In the genomic region with DNA sequence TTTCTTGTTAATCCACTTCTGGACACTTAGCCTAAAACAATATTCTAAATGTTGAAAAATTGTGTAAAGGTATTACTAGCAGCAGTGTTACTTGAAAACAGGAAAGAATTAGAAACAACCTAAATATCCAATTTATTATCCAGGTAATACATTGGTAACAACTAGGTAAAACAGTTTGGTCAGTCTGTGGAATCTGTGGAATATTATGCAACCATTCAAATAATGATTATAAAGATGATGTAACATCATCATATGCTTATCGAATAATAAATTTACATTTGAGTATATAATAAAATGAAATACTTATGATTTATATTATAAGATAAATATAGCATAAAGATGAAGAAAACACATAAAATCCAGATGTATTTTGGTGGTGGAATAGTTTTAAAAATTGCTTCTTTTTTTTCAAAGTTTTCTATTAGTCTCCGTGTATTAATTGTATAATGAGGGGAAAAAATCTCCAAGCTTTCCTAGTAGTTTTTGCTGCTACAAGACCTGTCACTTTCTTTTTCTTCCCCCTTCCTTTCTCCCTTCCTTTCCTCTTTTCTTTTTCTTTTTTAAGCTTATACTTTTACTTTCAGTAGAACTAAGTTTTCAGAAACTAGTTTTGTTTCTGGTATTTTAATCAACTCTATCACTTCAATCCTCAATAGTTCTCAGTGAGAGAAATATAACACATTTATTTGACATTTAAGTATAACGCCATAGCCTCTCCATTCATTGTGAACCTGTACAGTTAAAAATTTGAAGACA, we compare ENCODE assay signal across 20 cellular contexts.
DNase-seq lines count a peak whose midpoint lies in the region; ATAC-seq, FAIRE-seq and TF ChIP-seq lines count a peak whose summit lies in the region.
"Had no signal": no experiment of that assay in that cellular context is flagged by ENCODE, and none has a peak within 500 bp of the region (broad histone marks: within the 10 kb centered on the region; RNA-seq: fewer than 3 reads in every experiment).

No MANE protein-coding gene starts in this region.

- peak overlapping the region; percentile 52 for H3K27ac Mint-ChIP-seq in activated T-helper 17 cell treated with anti-CD3 and anti-CD28 coated beads, Interleukin-2, amount 50 U/mL, for 72 hours
- no peak overlapping the region for H3K27ac Mint-ChIP-seq in activated T-helper 1 cell treated with anti-CD3 and anti-CD28 coated beads, Interleukin-12 subunit alpha, Interleukin-12 subunit beta, Interleukin-2, Interleukin-4 antibody, amounts not matched to agents 30 ng/mL and 10 ng/mL and 1 ng/mL, durations not matched to agents 14 hours and 24 hours and 36 hours
- H3K27ac Mint-ChIP-seq: HFFc6 had no signal

- H3K4me1 ChIP-seq in H1 (replicated peaks in 1 of 4; ENCODE audit: control insufficient read depth in 3 of 4, insufficient read depth in 4 of 4, low read length in 3 of 4) (peaks cover 0 to 8% (median 4%) of the 10 kb centered on the region in 4 experiments; a peak in 5 of 7 replicates), mesendoderm (ENCODE audit: control insufficient read depth, low read depth, low read length) (peaks cover 2% of the 10 kb centered on the region)
- H3K4me1 ChIP-seq: BLaER1 had no signal

- 69% methylated on average over 3 of the region's 3 CpGs; no CpG with 5 or more reads in 1 of the 2 experiments for WGBS in H1 (ENCODE audit: extremely low coverage in 1 of 2, insufficient coverage in 1 of 2, insufficient read length in 1 of 2, insufficient replicate concordance in 2 of 2, low coverage in 1 of 2, low lambda C conversion rate in 2 of 2, missing lambda C conversion rate in 1 of 2), 2 experiments
- no CpG with 5 or more reads among the region's 3 CpGs for WGBS in mesendoderm (ENCODE audit: extremely low coverage, insufficient coverage, low lambda C conversion rate)

- peaks cover 17% of the 10 kb centered on the region for H3K9me3 Mint-ChIP-seq in activated T-helper 17 cell treated with anti-CD3 and anti-CD28 coated beads, Interleukin-2, amount 50 U/mL, for 72 hours
- H3K9me3 Mint-ChIP-seq in activated T-helper 1 cell treated with anti-CD3 and anti-CD28 coated beads, Interleukin-12 subunit alpha, Interleukin-12 subunit beta, Interleukin-2, Interleukin-4 antibody, amounts not matched to agents 30 ng/mL and 10 ng/mL and 1 ng/mL, durations not matched to agents 14 hours and 24 hours and 36 hours = peaks cover 23% of the 10 kb centered on the region

- ATAC-seq in activated T-helper 17 cell treated with anti-CD3 and anti-CD28 coated beads, Interleukin-2, amount 50 U/mL, for 72 hours (replicated peaks) = no peak
- no peak for ATAC-seq in GM21423 (IDR thresholded peaks at IDR 0.05; ENCODE audit: unreplicated experiment)

- H3K4me1 Mint-ChIP-seq in activated T-helper 17 cell treated with anti-CD3 and anti-CD28 coated beads, Interleukin-2, amount 50 U/mL, for 72 hours = peaks cover 15% of the 10 kb centered on the region
- peaks cover 9% of the 10 kb centered on the region for H3K4me1 Mint-ChIP-seq in activated T-helper 1 cell treated with anti-CD3 and anti-CD28 coated beads, Interleukin-12 subunit alpha, Interleukin-12 subunit beta, Interleukin-2, Interleukin-4 antibody, amounts not matched to agents 30 ng/mL and 10 ng/mL and 1 ng/mL, durations not matched to agents 14 hours and 24 hours and 36 hours (ENCODE audit: low read depth)

- H3K27me3 ChIP-seq in H1 (replicated peaks in 1 of 4; ENCODE audit: control insufficient read depth in 3 of 4, extremely low read depth in 1 of 4, insufficient read depth in 3 of 4, low read length in 3 of 4) = peaks cover 0 to 4% (median 2%) of the 10 kb centered on the region in 4 experiments; a peak in 1 of 7 replicates
- H3K27me3 ChIP-seq in mesendoderm (ENCODE audit: insufficient read depth, low read length, poor library complexity) = no peaks in the 10 kb centered on the region
- H3K27me3 ChIP-seq: BLaER1 had no signal

- H2BK120ac ChIP-seq in H1 (replicated peaks; ENCODE audit: low read depth, low read length) (no peak overlapping the region), mesendoderm (ENCODE audit: low read depth, low read length) (peak overlapping the region; percentile 23)

- H3K36me3 ChIP-seq in H1 (ENCODE audit: control insufficient read depth in 2 of 4, insufficient read depth in 4 of 4, low read length in 3 of 4) = no peaks in the 10 kb centered on the region
- H3K36me3 ChIP-seq in mesendoderm (ENCODE audit: control insufficient read depth, insufficient read depth, low read length) = no peaks in the 10 kb centered on the region
- H3K36me3 ChIP-seq: BLaER1 had no signal

- POLR2A ChIA-PET in H1 (lab: Charles Lee; ENCODE audit: partially characterized antibody) = interaction anchor here (0.6 to 1.1 kb wide), 2 partner anchors 219 to 329 kb away, joined by 3 read pairs; partner anchors contain the start of gene IVNS1ABP

- H3K4me3 ChIP-seq in H1 (ENCODE audit: extremely low read depth in 1 of 4, insufficient read depth in 2 of 4, low read depth in 3 of 4, low read length in 4 of 4) (no peak overlapping the region), mesendoderm (ENCODE audit: low read length) (no peak overlapping the region)
- H3K4me3 ChIP-seq: BLaER1, GM23248 had no signal

- CTCF ChIA-PET in H1 (lab: Charles Lee; ENCODE audit: partially characterized antibody) = interaction anchor here (0.6 kb wide), 1 partner anchor 54 kb away, joined by 5 read pairs; no protein-coding TSS in a partner anchor

- no peak for TF ChIP-seq CTCF in H1 (IDR thresholded peaks at IDR 0.05; ENCODE audit: control extremely low read depth in 1 of 3, insufficient read depth in 1 of 3, low read depth in 1 of 3, low read length in 3 of 3)

- no peak overlapping the region for H3K4me3 Mint-ChIP-seq in activated T-helper 17 cell treated with anti-CD3 and anti-CD28 coated beads, Interleukin-2, amount 50 U/mL, for 72 hours
- no peak overlapping the region for H3K4me3 Mint-ChIP-seq in activated T-helper 1 cell treated with anti-CD3 and anti-CD28 coated beads, Interleukin-12 subunit alpha, Interleukin-12 subunit beta, Interleukin-2, Interleukin-4 antibody, amounts not matched to agents 30 ng/mL and 10 ng/mL and 1 ng/mL, durations not matched to agents 14 hours and 24 hours and 36 hours
- H3K4me3 Mint-ChIP-seq: CD8-positive, alpha-beta memory T cell; HFFc6 had no signal

- FAIRE-seq in G401.6 (lab: Jason Lieb, UNC) (peak; percentile 82), H1 (lab: Jason Lieb, UNC) (no peak)
- FAIRE-seq: GM12892, GM18507, H54 had no signal

- no peak overlapping the region for H3K56ac ChIP-seq in H1 (replicated peaks; ENCODE audit: insufficient read length, low read depth, low read length)
- no peak overlapping the region for H3K56ac ChIP-seq in mesendoderm (ENCODE audit: low read length)

- no peak overlapping the region; the same call in 1 of the 2 replicates for H2BK5ac ChIP-seq in H1 (ENCODE audit: low read depth, low read length)
- H2BK5ac ChIP-seq in mesendoderm (ENCODE audit: low read length) = no peak overlapping the region

- H3K79me1 ChIP-seq in H1 (ENCODE audit: low read depth, low read length) = no peaks in the 10 kb centered on the region
- H3K79me1 ChIP-seq in mesendoderm (ENCODE audit: low read length) = no peaks in the 10 kb centered on the region

- no peak overlapping the region for H4K5ac ChIP-seq in H1 (ENCODE audit: insufficient read length, low read depth, low read length)
- no peak overlapping the region for H4K5ac ChIP-seq in mesendoderm (ENCODE audit: low read length)

- H3K4ac ChIP-seq in H1 (replicated peaks; ENCODE audit: insufficient read length, low read depth, low read length) = no peak overlapping the region
- no peak overlapping the region for H3K4ac ChIP-seq in mesendoderm (ENCODE audit: low read depth, low read length)

- H3K79me2 ChIP-seq in H1 (ENCODE audit: control insufficient read depth in 1 of 2, insufficient read depth in 2 of 2, low read length in 2 of 2) (no peaks in the 10 kb centered on the region), mesendoderm (ENCODE audit: control insufficient read depth, insufficient read depth, low read length) (no peaks in the 10 kb centered on the region)

- no peak overlapping the region for H3K23ac ChIP-seq in H1 (ENCODE audit: insufficient read length)
- H3K23ac ChIP-seq in mesendoderm (ENCODE audit: low read length) = no peak overlapping the region

- DNase-seq in H1 (ENCODE audit: low read depth in 1 of 2, low spot score in 2 of 2) = no peak
- DNase-seq in mesendoderm = no peak
- DNase-seq in COLO829 (ENCODE audit: low spot score) = no peak
- no peak for DNase-seq in activated T-helper 1 cell treated with anti-CD3 and anti-CD28 coated beads, Interleukin-12 subunit alpha, Interleukin-12 subunit beta, Interleukin-2, Interleukin-4 antibody, amounts not matched to agents 30 ng/mL and 10 ng/mL and 1 ng/mL, durations not matched to agents 14 hours and 24 hours and 36 hours (ENCODE audit: low spot score)
- DNase-seq: 8988T; Caco-2; CD8-positive, alpha-beta memory T cell; GDM1; GM23248; HCEC 1CT; HFFc6; KBM-7 had no signal

- H2BK12ac ChIP-seq in H1 (ENCODE audit: low read depth, low read length) = peak overlapping the region; percentile 94; the same call in 1 of the 2 replicates

- no peak overlapping the region for H3K14ac ChIP-seq in H1 (ENCODE audit: insufficient read length)

- intact Hi-C loops in activated T-helper 1 cell treated with anti-CD3 and anti-CD28 coated beads, Interleukin-12 subunit alpha, Interleukin-12 subunit beta, Interleukin-2, Interleukin-4 antibody, amounts not matched to agents 30 ng/mL and 10 ng/mL and 1 ng/mL, durations not matched to agents 14 hours and 24 hours and 36 hours (cut with micrococcal nuclease) = no loop called here

- H3K36me3 Mint-ChIP-seq in activated T-helper 17 cell treated with anti-CD3 and anti-CD28 coated beads, Interleukin-2, amount 50 U/mL, for 72 hours (ENCODE audit: low read depth) = no peaks in the 10 kb centered on the region
- peaks cover 4% of the 10 kb centered on the region for H3K36me3 Mint-ChIP-seq in activated T-helper 1 cell treated with anti-CD3 and anti-CD28 coated beads, Interleukin-12 subunit alpha, Interleukin-12 subunit beta, Interleukin-2, Interleukin-4 antibody, amounts not matched to agents 30 ng/mL and 10 ng/mL and 1 ng/mL, durations not matched to agents 14 hours and 24 hours and 36 hours (ENCODE audit: low read depth)

- no peaks in the 10 kb centered on the region for H3K23me2 ChIP-seq in H1 (ENCODE audit: low read depth, low read length)

- no peak overlapping the region for H2AFZ ChIP-seq in H1 (ENCODE audit: low read length)
- H2AFZ ChIP-seq: GM23248 had no signal

- no peaks in the 10 kb centered on the region for H3K9me3 ChIP-seq in H1 (ENCODE audit: insufficient read depth in 2 of 2, low read depth in 1 of 2, low read length in 1 of 2)
- H3K9me3 ChIP-seq: BLaER1 had no signal

- no peak overlapping the region for H3K27ac ChIP-seq in H1 (ENCODE audit: low read depth, low read length)
- no peak overlapping the region for H3K27ac ChIP-seq in mesendoderm (ENCODE audit: low read depth, low read length)
- H3K27ac ChIP-seq: BLaER1, GM23248, HL-60 had no signal

- H3K27me3 Mint-ChIP-seq in activated T-helper 17 cell treated with anti-CD3 and anti-CD28 coated beads, Interleukin-2, amount 50 U/mL, for 72 hours = peaks cover 3% of the 10 kb centered on the region
- peaks cover 1% of the 10 kb centered on the region for H3K27me3 Mint-ChIP-seq in activated T-helper 1 cell treated with anti-CD3 and anti-CD28 coated beads, Interleukin-12 subunit alpha, Interleukin-12 subunit beta, Interleukin-2, Interleukin-4 antibody, amounts not matched to agents 30 ng/mL and 10 ng/mL and 1 ng/mL, durations not matched to agents 14 hours and 24 hours and 36 hours (ENCODE audit: insufficient read depth)
- H3K27me3 Mint-ChIP-seq: CD8-positive, alpha-beta memory T cell had no signal

- no peak overlapping the region for H4K91ac ChIP-seq in H1 (replicated peaks; ENCODE audit: insufficient read length, low read length)

- H4K8ac ChIP-seq in H1 (ENCODE audit: extremely low read depth, insufficient read depth, low read length) (no peak overlapping the region), mesendoderm (ENCODE audit: low read depth, low read length) (no peak overlapping the region)

- TF ChIP-seq POLR2A in H1 (IDR thresholded peaks at IDR 0.05; ENCODE audit: control extremely low read depth in 1 of 2, low read depth in 2 of 2, low read length in 2 of 2) = no peak

- no peak overlapping the region for H2BK20ac ChIP-seq in H1 (ENCODE audit: low read length)

- no peak overlapping the region for H3K4me2 ChIP-seq in H1 (ENCODE audit: insufficient read depth in 1 of 2, low read depth in 2 of 2, low read length in 2 of 2)
- H3K4me2 ChIP-seq in mesendoderm (ENCODE audit: low read length) = no peak overlapping the region
- H3K4me2 ChIP-seq: BLaER1 had no signal

- H2BK15ac ChIP-seq in H1 (ENCODE audit: low read length) (no peak overlapping the region), mesendoderm (replicated peaks; ENCODE audit: low read depth) (no peak overlapping the region)

- H3K9ac ChIP-seq in H1 (replicated peaks in 1 of 4; ENCODE audit: extremely low read depth in 1 of 4, low read depth in 3 of 4, low read length in 3 of 4) (no peak overlapping the region), mesendoderm (ENCODE audit: low read length) (no peak overlapping the region)
- H3K9ac ChIP-seq: BLaER1, GM23248 had no signal

- H3K18ac ChIP-seq in H1 (ENCODE audit: extremely low read depth, low read length) (no peak overlapping the region; the same call in 1 of the 2 replicates), mesendoderm (ENCODE audit: low read length) (peak overlapping the region; percentile 91)

- no peak for TF ChIP-seq EP300 in H1 (IDR thresholded peaks at IDR 0.05; ENCODE audit: borderline replicate concordance in 1 of 2, low read depth in 2 of 2, low read length in 2 of 2)

- TF ChIP-seq RAD21 in H1 (IDR thresholded peaks at IDR 0.05 in 1 of 2, conservative IDR thresholded peaks at IDR 0.05 in 1 of 2; ENCODE audit: low read depth in 2 of 2, low read length in 2 of 2) = no peak

- H2AK5ac ChIP-seq in H1 (ENCODE audit: low read depth, low read length) (no peak overlapping the region), mesendoderm (ENCODE audit: low read length) (no peak overlapping the region)

- H4K20me1 ChIP-seq in H1 (replicated peaks in 1 of 2; ENCODE audit: control insufficient read depth in 1 of 2, insufficient read depth in 2 of 2, low read length in 2 of 2) = no peaks in the 10 kb centered on the region
- H4K20me1 ChIP-seq: BLaER1 had no signal
